In genomic region chr14:95498622-95499353, GRCh38 we compare ENCODE assay signal across 1 cellular context.
TF ChIP-seq lines count a peak whose summit lies in the region.

No MANE protein-coding gene starts in this region.

TF ChIP-seq in SK-N-SH treated with all-trans-retinoic acid at 6 μM for 48 hours, 23 proteins besides CTCF, POLR2A, EP300 and RAD21 (continued from another document):
- TF ChIP-seq CSRNP3 (CRISPR knock-in tag; IDR thresholded peaks at IDR 0.05) (no peak), TCF4 (CRISPR knock-in tag; IDR thresholded peaks at IDR 0.05; ENCODE audit: borderline replicate concordance) (no peak), POU6F1 (CRISPR knock-in tag; IDR thresholded peaks at IDR 0.05; ENCODE audit: borderline replicate concordance, low read depth) (no peak), SNAI2 (CRISPR knock-in tag; IDR thresholded peaks at IDR 0.05) (no peak), RARB (CRISPR knock-in tag; IDR thresholded peaks at IDR 0.05) (no peak), ISL1 (CRISPR knock-in tag; IDR thresholded peaks at IDR 0.05) (no peak), PPARA (CRISPR knock-in tag; IDR thresholded peaks at IDR 0.05; ENCODE audit: borderline replicate concordance) (no peak)
